Comparison of ENCODE assay signal across 19 cellular contexts in genomic region chr3:120196333-120196732, GRCh38.
DNase-seq lines count a peak whose midpoint lies in the region; ATAC-seq, FAIRE-seq and TF ChIP-seq lines count a peak whose summit lies in the region.
"Had no signal": no experiment of that assay in that cellular context is flagged by ENCODE, and none has a peak within 500 bp of the region (broad histone marks: within the 10 kb centered on the region; RNA-seq: fewer than 3 reads in every experiment).

No MANE protein-coding gene starts in this region.

- H3F3A ChIP-seq in smooth muscle cell (ENCODE audit: low read depth): no peaks in the 10 kb centered on the region

- H3K4me3 ChIP-seq in endothelial cell of umbilical vein (replicated peaks in 1 of 3; ENCODE audit: insufficient read depth in 1 of 3, low read depth in 1 of 3, low read length in 3 of 3) (no peak overlapping the region), smooth muscle cell (no peak overlapping the region)
- H3K4me3 ChIP-seq: HAP-1 had no signal

- no peaks in the 10 kb centered on the region for H3K9me1 ChIP-seq in endothelial cell of umbilical vein (replicated peaks; ENCODE audit: control insufficient read depth, extremely low read depth, insufficient read depth, low read length)

- intact Hi-C loops in endothelial cell of umbilical vein (cut with micrococcal nuclease): loop anchor here (5.0 kb wide), 1 partner anchor 104 kb away; the partner anchor contains the start of gene GSK3B

- peak; percentile 37 for FAIRE-seq in endothelial cell of umbilical vein (lab: Jason Lieb, UNC)
- FAIRE-seq: A204.1, G401.6, GM12891, GM19239 had no signal

- H2AFZ ChIP-seq in endothelial cell of umbilical vein (ENCODE audit: low read depth, low read length): no peak overlapping the region
- H2AFZ ChIP-seq in smooth muscle cell (ENCODE audit: low read depth): no peak overlapping the region

- H3K79me2 ChIP-seq in endothelial cell of umbilical vein (ENCODE audit: control insufficient read depth, insufficient read depth, low read length) (no peaks in the 10 kb centered on the region), smooth muscle cell (ENCODE audit: low read depth) (no peaks in the 10 kb centered on the region)

- H3K27me3 ChIP-seq in endothelial cell of umbilical vein (ENCODE audit: control insufficient read depth in 2 of 2, insufficient read depth in 2 of 2, low read length in 2 of 2): no peaks in the 10 kb centered on the region
- H3K27me3 ChIP-seq in smooth muscle cell (ENCODE audit: low read depth): no peaks in the 10 kb centered on the region
- H3K27me3 ChIP-seq: BE2C had no signal

- H3K9me3 ChIP-seq in endothelial cell of umbilical vein (replicated peaks; ENCODE audit: control insufficient read depth, insufficient read depth, low read length) (no peaks in the 10 kb centered on the region), smooth muscle cell (replicated peaks; ENCODE audit: low read depth) (no peaks in the 10 kb centered on the region)
- H3K9me3 ChIP-seq: BE2C, HAP-1 had no signal

- H3K36me3 ChIP-seq in endothelial cell of umbilical vein (ENCODE audit: control insufficient read depth in 2 of 2, extremely low read depth in 1 of 2, insufficient read depth in 2 of 2, low read length in 2 of 2): no peaks in the 10 kb centered on the region
- no peaks in the 10 kb centered on the region for H3K36me3 ChIP-seq in smooth muscle cell (ENCODE audit: low read depth)
- H3K36me3 ChIP-seq: BE2C, HAP-1 had no signal

- DNase-seq in endothelial cell of umbilical vein (ENCODE audit: low read depth, low spot score) (no peak), kidney tubule cell (ENCODE audit: low spot score) (peak; percentile 66), smooth muscle cell (lab: John Stamatoyannopoulos, UW; ENCODE audit: unreplicated experiment) (no peak), NCI-H2171 (lab: John Stamatoyannopoulos, UW) (no peak)
- DNase-seq in activated CD4-positive, alpha-beta T cell treated with anti-CD3 and anti-CD28 coated beads for 48 hours: no peak
- DNase-seq: ACHN; BE2C; C1 segment of cervical spinal cord; CD4-positive, CD25-positive, alpha-beta regulatory T cell; CD8-positive, alpha-beta memory T cell; COR-L47; DMS 273 treated with DMSO at 0.1 percent for 48 hours had no signal

- dilution Hi-C loops in endothelial cell of umbilical vein (cut with MboI; ENCODE audit: extremely low pct_ligation_motif_present, low sequenced_read_pairs): no loop called here

- TF ChIP-seq POLR2A in endothelial cell of umbilical vein (IDR thresholded peaks at IDR 0.05; ENCODE audit: low read depth, low read length): no peak

- no TSS peak for BruUV-seq in endothelial cell of umbilical vein (replicated peaks; lab: Mats Ljungman, UMichigan)

- CTCF ChIA-PET in endothelial cell of umbilical vein (lab: Charles Lee): interaction anchor here (0.9 to 1.7 kb wide), 2 partner anchors 304 kb away, joined by 3 to 16 read pairs; no protein-coding TSS in a partner anchor

- POLR2A ChIA-PET in endothelial cell of umbilical vein (lab: Charles Lee): no interaction called here

- H3K4me2 ChIP-seq in endothelial cell of umbilical vein (ENCODE audit: insufficient read depth, low read length) (no peak overlapping the region), smooth muscle cell (peak overlapping the region; percentile 6)

- no peak for ATAC-seq in HG02870 (IDR thresholded peaks at IDR 0.05; ENCODE audit: unreplicated experiment)

- TF ChIP-seq CTCF in endothelial cell of umbilical vein (IDR thresholded peaks at IDR 0.05; ENCODE audit: extremely low read depth in 1 of 2, insufficient read depth in 1 of 2, low read depth in 1 of 2, low read length in 2 of 2) (no peak), smooth muscle cell (IDR thresholded peaks at IDR 0.05; ENCODE audit: borderline replicate concordance, insufficient read depth, poor library complexity, severe bottlenecking) (no peak)

- H3K4me1 ChIP-seq in endothelial cell of umbilical vein (ENCODE audit: control insufficient read depth, extremely low read depth, insufficient read depth, low read length): no peaks in the 10 kb centered on the region
- H3K4me1 ChIP-seq in smooth muscle cell (ENCODE audit: low read depth): no peaks in the 10 kb centered on the region
- H3K4me1 ChIP-seq: BE2C, HAP-1 had no signal

- no peaks in the 10 kb centered on the region for H4K20me1 ChIP-seq in endothelial cell of umbilical vein (replicated peaks; ENCODE audit: control insufficient read depth, extremely low read depth, insufficient read depth, low read length)
- no peaks in the 10 kb centered on the region for H4K20me1 ChIP-seq in smooth muscle cell (ENCODE audit: low read depth)

- H3K27ac ChIP-seq in endothelial cell of umbilical vein (ENCODE audit: insufficient read depth, low read depth, low read length): no peak overlapping the region
- no peak overlapping the region for H3K27ac ChIP-seq in smooth muscle cell (ENCODE audit: low read depth)
- H3K27ac ChIP-seq: HL-60 had no signal

- WGBS in smooth muscle cell (ENCODE audit: low lambda C conversion rate): 53% methylated on average over 4 of the region's 4 CpGs

- no peak overlapping the region for H3K9ac ChIP-seq in endothelial cell of umbilical vein (replicated peaks; ENCODE audit: extremely low read depth, insufficient read depth, low read length)
- H3K9ac ChIP-seq in smooth muscle cell (ENCODE audit: low read depth): no peak overlapping the region

TF ChIP-seq in endothelial cell of umbilical vein, 7 proteins besides CTCF, POLR2A, EP300 and RAD21:
- TF ChIP-seq POLR2AphosphoS5 (IDR thresholded peaks at IDR 0.05; ENCODE audit: insufficient read depth, low read depth, low read length): no peak
- no peak for TF ChIP-seq FOS (IDR thresholded peaks at IDR 0.05; ENCODE audit: borderline replicate concordance, insufficient read depth, low read length)
- no peak for TF ChIP-seq MAX (IDR thresholded peaks at IDR 0.05; ENCODE audit: insufficient read depth, insufficient read length)
- TF ChIP-seq JUN (IDR thresholded peaks at IDR 0.05; ENCODE audit: borderline replicate concordance, insufficient read depth, insufficient read length, low read depth): no peak
- TF ChIP-seq EZH2 (IDR thresholded peaks at IDR 0.05; ENCODE audit: borderline replicate concordance, low read depth, low read length, severe bottlenecking): no peak
- no peak for TF ChIP-seq GATA2 (IDR thresholded peaks at IDR 0.05; ENCODE audit: insufficient read depth, insufficient read length, low read depth, low read length)
- TF ChIP-seq MYC (IDR thresholded peaks at IDR 0.05; ENCODE audit: low read depth, low read length): no peak
